19 cellular contexts compared by ENCODE assay signal in the genomic region with DNA sequence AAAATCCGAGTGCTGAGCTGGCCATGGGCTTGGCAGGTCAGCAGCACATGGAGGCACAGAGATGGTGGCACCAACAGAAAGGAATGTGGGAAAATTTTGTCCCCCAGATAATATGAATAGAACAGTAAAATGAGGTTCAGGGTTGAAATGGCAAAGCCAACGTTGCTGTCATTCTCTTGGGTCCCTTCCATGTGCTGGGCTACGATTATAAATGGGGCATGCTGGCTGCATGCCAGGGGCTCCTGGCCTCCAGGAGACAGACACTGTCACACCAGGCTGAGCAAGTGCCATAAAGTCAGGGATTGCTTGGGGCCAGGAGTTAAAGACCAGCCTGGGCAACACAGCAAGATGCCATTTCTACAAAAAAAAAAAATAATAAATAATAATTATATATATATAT.
DNase-seq lines count a peak whose midpoint lies in the region; ATAC-seq, FAIRE-seq and TF ChIP-seq lines count a peak whose summit lies in the region.
"Had no signal": no experiment of that assay in that cellular context is flagged by ENCODE, and none has a peak within 500 bp of the region (broad histone marks: within the 10 kb centered on the region; RNA-seq: fewer than 3 reads in every experiment).

No MANE protein-coding gene starts in this region.

- H3K4me1 Mint-ChIP-seq in activated CD4-positive, alpha-beta memory T cell treated with anti-CD3 and anti-CD28 coated beads for 36 hours (ENCODE audit: low read depth) = peaks cover 49% of the 10 kb centered on the region
- peaks cover 28% of the 10 kb centered on the region for H3K4me1 Mint-ChIP-seq in activated CD4-positive, alpha-beta memory T cell treated with anti-CD3 and anti-CD28 coated beads, Interleukin-2, amount 10 ng/mL, durations not matched to agents 7 days and 5 days
- peaks cover 11% of the 10 kb centered on the region for H3K4me1 Mint-ChIP-seq in WTC11

- H3K27me3 ChIP-seq in H1 (replicated peaks in 1 of 4; ENCODE audit: control insufficient read depth in 3 of 4, extremely low read depth in 1 of 4, insufficient read depth in 3 of 4, low read length in 3 of 4) = no peaks in the 10 kb centered on the region; a peak in 1 of 7 replicates
- no peaks in the 10 kb centered on the region for H3K27me3 ChIP-seq in stomach smooth muscle (ENCODE audit: control insufficient read depth in 1 of 2, insufficient read depth in 2 of 2, low read length in 2 of 2)
- H3K27me3 ChIP-seq: gastroesophageal sphincter had no signal

- no peak overlapping the region for H2BK5ac ChIP-seq in H1 (ENCODE audit: low read depth, low read length)

- no peak overlapping the region for H2BK12ac ChIP-seq in H1 (ENCODE audit: low read depth, low read length)

- no peaks in the 10 kb centered on the region for H3K9me3 ChIP-seq in H1 (ENCODE audit: insufficient read depth in 2 of 2, low read depth in 1 of 2, low read length in 1 of 2)
- H3K9me3 ChIP-seq in stomach smooth muscle (ENCODE audit: control insufficient read depth in 2 of 2, low read length in 2 of 2) = no peaks in the 10 kb centered on the region
- H3K9me3 ChIP-seq: gastroesophageal sphincter, mucosa of descending colon had no signal

- TF ChIP-seq CTCF in H1 (IDR thresholded peaks at IDR 0.05; ENCODE audit: control extremely low read depth in 1 of 3, insufficient read depth in 1 of 3, low read depth in 1 of 3, low read length in 3 of 3) (no peak), WTC11 (IDR thresholded peaks at IDR 0.05) (no peak)

- peak overlapping the region; percentile 35 for H3K4ac ChIP-seq in H1 (replicated peaks; ENCODE audit: insufficient read length, low read depth, low read length)

- no peaks in the 10 kb centered on the region for H4K20me1 ChIP-seq in H1 (replicated peaks in 1 of 2; ENCODE audit: control insufficient read depth in 1 of 2, insufficient read depth in 2 of 2, low read length in 2 of 2)

- no peak for TF ChIP-seq EP300 in H1 (IDR thresholded peaks at IDR 0.05; ENCODE audit: borderline replicate concordance in 1 of 2, low read depth in 2 of 2, low read length in 2 of 2)

- no peaks in the 10 kb centered on the region for H3K36me3 Mint-ChIP-seq in activated CD4-positive, alpha-beta memory T cell treated with anti-CD3 and anti-CD28 coated beads for 36 hours
- no peaks in the 10 kb centered on the region for H3K36me3 Mint-ChIP-seq in activated CD4-positive, alpha-beta memory T cell treated with anti-CD3 and anti-CD28 coated beads, Interleukin-2, amount 10 ng/mL, durations not matched to agents 7 days and 5 days (ENCODE audit: low read depth)
- no peaks in the 10 kb centered on the region for H3K36me3 Mint-ChIP-seq in WTC11

- H3K9ac ChIP-seq in H1 (replicated peaks in 1 of 4; ENCODE audit: extremely low read depth in 1 of 4, low read depth in 3 of 4, low read length in 3 of 4) (no peak overlapping the region), stomach smooth muscle (ENCODE audit: low read length in 2 of 2) (no peak overlapping the region)
- H3K9ac ChIP-seq: parathyroid adenoma had no signal

- no peak overlapping the region for H3K18ac ChIP-seq in H1 (ENCODE audit: extremely low read depth, low read length)

- H4K8ac ChIP-seq in H1 (ENCODE audit: extremely low read depth, insufficient read depth, low read length) = no peak overlapping the region

- H3K56ac ChIP-seq in H1 (replicated peaks; ENCODE audit: insufficient read length, low read depth, low read length) = no peak overlapping the region

- TF ChIP-seq POLR2A in H1 (IDR thresholded peaks at IDR 0.05; ENCODE audit: control extremely low read depth in 1 of 2, low read depth in 2 of 2, low read length in 2 of 2) = no peak

- 83% methylated on average over 3 of the region's 3 CpGs; no CpG with 5 or more reads in 1 of the 2 experiments for WGBS in H1 (ENCODE audit: extremely low coverage in 1 of 2, insufficient coverage in 1 of 2, insufficient read length in 1 of 2, insufficient replicate concordance in 2 of 2, low coverage in 1 of 2, low lambda C conversion rate in 2 of 2, missing lambda C conversion rate in 1 of 2), 2 experiments

- TF ChIP-seq RAD21 in H1 (IDR thresholded peaks at IDR 0.05 in 1 of 2, conservative IDR thresholded peaks at IDR 0.05 in 1 of 2; ENCODE audit: low read depth in 2 of 2, low read length in 2 of 2) = no peak

- H3K23me2 ChIP-seq in H1 (ENCODE audit: low read depth, low read length) = no peaks in the 10 kb centered on the region

- H3K4me2 ChIP-seq in H1 (ENCODE audit: insufficient read depth in 1 of 2, low read depth in 2 of 2, low read length in 2 of 2) = no peak overlapping the region

- H3K4me3 ChIP-seq in H1 (ENCODE audit: extremely low read depth in 1 of 4, insufficient read depth in 2 of 4, low read depth in 3 of 4, low read length in 4 of 4) = no peak overlapping the region
- no peak overlapping the region for H3K4me3 ChIP-seq in stomach smooth muscle (ENCODE audit: low read length in 2 of 2)
- H3K4me3 ChIP-seq: gastroesophageal sphincter, mucosa of descending colon had no signal

- no peaks in the 10 kb centered on the region for H3K79me1 ChIP-seq in H1 (ENCODE audit: low read depth, low read length)

- no peak overlapping the region for H2BK120ac ChIP-seq in H1 (replicated peaks; ENCODE audit: low read depth, low read length)

- CTCF ChIA-PET in activated CD4-positive, alpha-beta memory T cell treated with anti-CD3 and anti-CD28 coated beads for 36 hours (lab: Charles Lee) = no interaction called here
- CTCF ChIA-PET in activated CD4-positive, alpha-beta memory T cell treated with anti-CD3 and anti-CD28 coated beads, Interleukin-2, amount 10 ng/mL, durations not matched to agents 7 days and 5 days (lab: Charles Lee) = interaction anchor here (1.4 kb wide), 1 partner anchor 32 kb away, joined by 3 read pairs; no protein-coding TSS in a partner anchor
- CTCF ChIA-PET in H1 (lab: Charles Lee; ENCODE audit: partially characterized antibody) (interaction anchor here (1.0 to 2.0 kb wide), 3 partner anchors 17 to 32 kb away, joined by 3 to 6 read pairs (median 3); no protein-coding TSS in a partner anchor), WTC11 (lab: Charles Lee) (interaction anchor here (1.1 to 1.6 kb wide), 3 partner anchors 32 to 453 kb away, joined by 3 to 6 read pairs (median 5); no protein-coding TSS in a partner anchor)

- H3K4me1 ChIP-seq in H1 (replicated peaks in 1 of 4; ENCODE audit: control insufficient read depth in 3 of 4, insufficient read depth in 4 of 4, low read length in 3 of 4) (no peaks in the 10 kb centered on the region), stomach smooth muscle (ENCODE audit: control insufficient read depth, insufficient read depth, low read length) (peaks cover 31% of the 10 kb centered on the region)
- H3K4me1 ChIP-seq: parathyroid adenoma had no signal

- FAIRE-seq in H1 (lab: Jason Lieb, UNC) = no peak
- FAIRE-seq: endometrium had no signal

- H3K36me3 ChIP-seq in H1 (ENCODE audit: control insufficient read depth in 2 of 4, insufficient read depth in 4 of 4, low read length in 3 of 4) (no peaks in the 10 kb centered on the region), stomach smooth muscle (ENCODE audit: control insufficient read depth in 2 of 2, insufficient read depth in 2 of 2, low read length in 2 of 2) (no peaks in the 10 kb centered on the region)
- H3K36me3 ChIP-seq: gastroesophageal sphincter had no signal

- intact Hi-C loops in activated CD4-positive, alpha-beta memory T cell treated with anti-CD3 and anti-CD28 coated beads for 36 hours (cut with micrococcal nuclease) = no loop called here
- intact Hi-C loops in head of caudate nucleus (cut with DNase I) = no loop called here

- no peaks in the 10 kb centered on the region for H3K9me3 Mint-ChIP-seq in activated CD4-positive, alpha-beta memory T cell treated with anti-CD3 and anti-CD28 coated beads for 36 hours
- peaks cover 2% of the 10 kb centered on the region for H3K9me3 Mint-ChIP-seq in activated CD4-positive, alpha-beta memory T cell treated with anti-CD3 and anti-CD28 coated beads, Interleukin-2, amount 10 ng/mL, durations not matched to agents 7 days and 5 days
- no peaks in the 10 kb centered on the region; the same call in 1 of the 2 replicates for H3K9me3 Mint-ChIP-seq in WTC11
- H3K9me3 Mint-ChIP-seq: T-helper 2 cell treated with Interferon-gamma antibody and Interleukin-4, amounts not matched to agents 5 μg/mL and 100 μg/mL, for 36 hours had no signal

- no peak overlapping the region for H4K5ac ChIP-seq in H1 (ENCODE audit: insufficient read length, low read depth, low read length)

- no peak overlapping the region; the same call in 1 of the 2 replicates for H2BK15ac ChIP-seq in H1 (ENCODE audit: low read length)

- H3K27ac ChIP-seq in H1 (ENCODE audit: low read depth, low read length) = no peak overlapping the region
- H3K27ac ChIP-seq in stomach smooth muscle (ENCODE audit: low read length) = peak overlapping the region; percentile 6
- H3K27ac ChIP-seq: parathyroid adenoma, RWPE1 had no signal

- H3K14ac ChIP-seq in H1 (ENCODE audit: insufficient read length) = no peak overlapping the region

- H3K79me2 ChIP-seq in H1 (ENCODE audit: control insufficient read depth in 1 of 2, insufficient read depth in 2 of 2, low read length in 2 of 2) = no peaks in the 10 kb centered on the region
- H3K79me2 ChIP-seq: parathyroid adenoma had no signal

- H2AK5ac ChIP-seq in H1 (ENCODE audit: low read depth, low read length) = no peak overlapping the region

- no peak overlapping the region for H3K23ac ChIP-seq in H1 (ENCODE audit: insufficient read length)

- H3K27ac Mint-ChIP-seq in activated CD4-positive, alpha-beta memory T cell treated with anti-CD3 and anti-CD28 coated beads for 36 hours = peak overlapping the region; percentile 74
- H3K27ac Mint-ChIP-seq in activated CD4-positive, alpha-beta memory T cell treated with anti-CD3 and anti-CD28 coated beads, Interleukin-2, amount 10 ng/mL, durations not matched to agents 7 days and 5 days = no peak overlapping the region
- H3K27ac Mint-ChIP-seq in WTC11 = no peak overlapping the region
- H3K27ac Mint-ChIP-seq: activated CD8-positive, alpha-beta T cell treated with anti-CD3 and anti-CD28 coated beads, Interleukin-2, amount 10 ng/mL, durations not matched to agents 7 days and 5 days; T-helper 2 cell treated with Interferon-gamma antibody and Interleukin-4, amounts not matched to agents 5 μg/mL and 100 μg/mL, for 36 hours had no signal

- DNase-seq in activated CD4-positive, alpha-beta memory T cell treated with anti-CD3 and anti-CD28 coated beads for 36 hours = no peak
- no peak for DNase-seq in activated CD4-positive, alpha-beta memory T cell treated with anti-CD3 and anti-CD28 coated beads, Interleukin-2, amount 10 ng/mL, durations not matched to agents 7 days and 5 days
- DNase-seq in NCI-H446 (lab: John Stamatoyannopoulos, UW) (peak; percentile 52 to 81), H1 (ENCODE audit: low read depth in 1 of 2, low spot score in 2 of 2) (no peak), RPMI8226 (no peak), WTC11 (ENCODE audit: low spot score) (no peak), head of caudate nucleus (no peak)
- DNase-seq: activated CD8-positive, alpha-beta T cell treated with anti-CD3 and anti-CD28 coated beads, Interleukin-2, amount 10 ng/mL, durations not matched to agents 7 days and 5 days; activated naive CD4-positive, alpha-beta T cell treated with anti-CD3 and anti-CD28 coated beads, Interleukin-2, amount 50 U/mL, for 16 hours; DMS79 treated with DMSO at 0.1 percent for 48 hours; mucosa of descending colon; NCI-H1048; NCI-H524 had no signal

- H3K4me3 Mint-ChIP-seq in activated CD4-positive, alpha-beta memory T cell treated with anti-CD3 and anti-CD28 coated beads for 36 hours = no peak overlapping the region
- no peak overlapping the region for H3K4me3 Mint-ChIP-seq in activated CD4-positive, alpha-beta memory T cell treated with anti-CD3 and anti-CD28 coated beads, Interleukin-2, amount 10 ng/mL, durations not matched to agents 7 days and 5 days
- no peak overlapping the region for H3K4me3 Mint-ChIP-seq in WTC11
- H3K4me3 Mint-ChIP-seq: activated CD8-positive, alpha-beta T cell treated with anti-CD3 and anti-CD28 coated beads, Interleukin-2, amount 10 ng/mL, durations not matched to agents 7 days and 5 days; T-helper 2 cell treated with Interferon-gamma antibody and Interleukin-4, amounts not matched to agents 5 μg/mL and 100 μg/mL, for 36 hours had no signal

- H2AFZ ChIP-seq in H1 (ENCODE audit: low read length) = peak overlapping the region; percentile 30; the same call in 1 of the 2 replicates
- H2AFZ ChIP-seq: parathyroid adenoma had no signal

- H3K27me3 Mint-ChIP-seq in activated CD4-positive, alpha-beta memory T cell treated with anti-CD3 and anti-CD28 coated beads for 36 hours = no peaks in the 10 kb centered on the region
- no peaks in the 10 kb centered on the region for H3K27me3 Mint-ChIP-seq in activated CD4-positive, alpha-beta memory T cell treated with anti-CD3 and anti-CD28 coated beads, Interleukin-2, amount 10 ng/mL, durations not matched to agents 7 days and 5 days
- no peaks in the 10 kb centered on the region for H3K27me3 Mint-ChIP-seq in WTC11 (ENCODE audit: low read depth)

- POLR2A ChIA-PET in activated CD4-positive, alpha-beta memory T cell treated with anti-CD3 and anti-CD28 coated beads for 36 hours (lab: Charles Lee) = interaction anchor here (1.1 to 1.3 kb wide), 3 partner anchors 26 to 125 kb away, joined by 3 to 5 read pairs (median 3); no protein-coding TSS in a partner anchor
- POLR2A ChIA-PET in activated CD4-positive, alpha-beta memory T cell treated with anti-CD3 and anti-CD28 coated beads, Interleukin-2, amount 10 ng/mL, durations not matched to agents 7 days and 5 days (lab: Charles Lee) = interaction anchor here (1.0 kb wide), 1 partner anchor 81 kb away, joined by 4 read pairs; no protein-coding TSS in a partner anchor
- POLR2A ChIA-PET in H1 (lab: Charles Lee; ENCODE audit: partially characterized antibody) (no interaction called here), WTC11 (lab: Charles Lee) (interaction anchor here (0.6 kb wide), 1 partner anchor 51 kb away, joined by 3 read pairs; no protein-coding TSS in a partner anchor)

- no peak overlapping the region for H4K91ac ChIP-seq in H1 (replicated peaks; ENCODE audit: insufficient read length, low read length)

- no peak for ATAC-seq in WTC11
- ATAC-seq: activated CD8-positive, alpha-beta T cell treated with anti-CD3 and anti-CD28 coated beads, Interleukin-2, amount 10 ng/mL, durations not matched to agents 7 days and 5 days; gastroesophageal sphincter had no signal

- no peak overlapping the region for H2BK20ac ChIP-seq in H1 (ENCODE audit: low read length)

Comparison
In these comparisons a context has a peak if more than half of its experiments do, and no peak if none do; other contexts are left out.
1. DNase-seq: peak in NCI-H446 (2 of 2); none in activated CD4-positive, alpha-beta memory T cell treated with anti-CD3 and anti-CD28 coated beads for 36 hours (single experiment), activated CD4-positive, alpha-beta memory T cell treated with anti-CD3 and anti-CD28 coated beads, Interleukin-2, amount 10 ng/mL, durations not matched to agents 7 days and 5 days (single experiment), H1 (0 of 2), RPMI8226 (single experiment), WTC11 (single experiment) and head of caudate nucleus (0 of 42).